Comparison of ENCODE assay signal across 31 cellular contexts in genomic region chr9:23567756-23568155, GRCh38.
"Had no signal": no experiment of that assay in that cellular context is flagged by ENCODE, and none has a peak within 500 bp of the region (broad histone marks: within the 10 kb centered on the region; RNA-seq: fewer than 3 reads in every experiment).

No MANE protein-coding gene starts in this region.

- H3K4me1 Mint-ChIP-seq: activated T-helper 17 cell treated with anti-CD3 and anti-CD28 coated beads, Interleukin-2, amount 50 U/mL, for 72 hours had no signal

- DNase-seq: activated CD4-positive, alpha-beta T cell treated with anti-CD3 and anti-CD28 coated beads for 48 hours; activated CD4-positive, alpha-beta T cell treated with anti-CD3 and anti-CD28 coated beads, Interleukin-2, amount 50 U/mL, for 1 hour; activated CD4-positive, alpha-beta T cell treated with anti-CD3 and anti-CD28 coated beads, Interleukin-2, amount 50 U/mL, for 48 hours; activated CD8-positive, alpha-beta memory T cell treated with anti-CD3 and anti-CD28 coated beads for 24 hours; activated CD8-positive, alpha-beta T cell treated with anti-CD3 and anti-CD28 coated beads for 36 hours; activated effector memory CD4-positive, alpha-beta T cell treated with Interleukin-2 at 50 U/mL for 16 hours; activated gamma-delta T cell treated with Interleukin-2 at 50 U/mL for 16 hours; activated naive CD4-positive, alpha-beta T cell treated with anti-CD3 and anti-CD28 coated beads, Interleukin-2, amount 50 U/mL, for 16 hours; activated naive CD4-positive, alpha-beta T cell treated with Interleukin-2 at 50 U/mL for 16 hours; activated T-cell treated with anti-CD3 and anti-CD28 coated beads, Interleukin-2, amount 50 U/mL, for 4 hours; amniotic stem cell; anterior cingulate cortex; body of pancreas; central memory CD4-positive, alpha-beta T cell; cortex of kidney; dermis blood vessel endothelial cell; effector CD4-positive, alpha-beta T cell; effector memory CD8-positive, alpha-beta T cell; esophagus squamous epithelium; foreskin melanocyte; heart right ventricle; T-helper 2 cell had no signal

- H3K4me2 ChIP-seq: hepatocyte had no signal

- H3K4me1 ChIP-seq: body of pancreas, breast epithelium, esophagus squamous epithelium, gastroesophageal sphincter had no signal

- H3K27ac Mint-ChIP-seq: activated CD8-positive, alpha-beta T cell treated with anti-CD3 and anti-CD28 coated beads for 36 hours; activated naive CD8-positive, alpha-beta T cell; activated T-helper 17 cell treated with anti-CD3 and anti-CD28 coated beads, Interleukin-2, amount 50 U/mL, for 72 hours; effector memory CD8-positive, alpha-beta T cell; WTC11 had no signal

- H3K27me3 Mint-ChIP-seq: activated CD8-positive, alpha-beta T cell treated with anti-CD3 and anti-CD28 coated beads for 36 hours; activated naive CD8-positive, alpha-beta T cell; effector memory CD8-positive, alpha-beta T cell had no signal

- H3K4me3 Mint-ChIP-seq: activated CD8-positive, alpha-beta T cell treated with anti-CD3 and anti-CD28 coated beads for 36 hours; activated naive CD8-positive, alpha-beta T cell; activated T-cell treated with anti-CD3 and anti-CD28 coated beads, Interleukin-2, amount 50 U/mL, for 4 hours; activated T-helper 17 cell treated with anti-CD3 and anti-CD28 coated beads, Interleukin-2, amount 50 U/mL, for 72 hours; effector memory CD8-positive, alpha-beta T cell; WTC11 had no signal

- FAIRE-seq: colon had no signal

- H3K27ac ChIP-seq: body of pancreas, breast epithelium, cardiac muscle cell, esophagus squamous epithelium, gastroesophageal sphincter, heart right ventricle, hepatocyte, VCaP had no signal

- H3K36me3 Mint-ChIP-seq: activated naive CD8-positive, alpha-beta T cell; WTC11 had no signal

- H2AFZ ChIP-seq: hepatocyte had no signal

- H3K9me3 ChIP-seq: body of pancreas, breast epithelium, esophagus squamous epithelium, gastroesophageal sphincter, heart right ventricle had no signal

- H3K9me3 Mint-ChIP-seq: activated CD8-positive, alpha-beta T cell treated with anti-CD3 and anti-CD28 coated beads for 36 hours; activated T-cell treated with anti-CD3 and anti-CD28 coated beads, Interleukin-2, amount 50 U/mL, for 4 hours had no signal

- H3K36me3 ChIP-seq: breast epithelium, cardiac muscle cell, esophagus squamous epithelium, gastroesophageal sphincter, heart right ventricle had no signal

- H3K4me3 ChIP-seq: body of pancreas, breast epithelium, cardiac muscle cell, esophagus squamous epithelium, gastroesophageal sphincter, heart right ventricle, hepatocyte had no signal

- H3K27me3 ChIP-seq: body of pancreas, breast epithelium, cardiac muscle cell, esophagus squamous epithelium, gastroesophageal sphincter, heart right ventricle, hepatocyte had no signal
